ENCODE assay signal across 30 cellular contexts in genomic region chr11:9878936-9879335, GRCh38.
"Had no signal": no experiment of that assay in that cellular context is flagged by ENCODE, and none has a peak within 500 bp of the region (broad histone marks: within the 10 kb centered on the region; RNA-seq: fewer than 3 reads in every experiment).

No MANE protein-coding gene starts in this region.

- H3K4me3 ChIP-seq: heart right ventricle, left lung, mucosa of descending colon, right atrium auricular region, sigmoid colon, spleen, testis, tibial artery had no signal

- H3K4me1 ChIP-seq: heart right ventricle, left lung, parathyroid adenoma, right atrium auricular region, spleen, tibial artery had no signal

- H3K4me1 Mint-ChIP-seq: endodermal cell; neural crest cell; stimulated activated memory B cell treated with anti-CD40 and anti-IgM and Interleukin-4, amounts not matched to agents 10 μg/mL and 1 μg/mL and 100 μg/mL, for 72 hours had no signal

- H3K9me3 ChIP-seq: neutrophil, right atrium auricular region, sigmoid colon, testis, tibial artery had no signal

- H3K79me2 ChIP-seq: parathyroid adenoma had no signal

- DNase-seq: effector CD8-positive, alpha-beta T cell; endodermal cell; foreskin melanocyte; glutamatergic neuron; heart right ventricle; hippocampal formation; left cardiac atrium; left lung; mesenchymal stem cell; mucosa of descending colon; naive B cell; sigmoid colon; spleen; stimulated activated CD4-positive, alpha-beta T cell treated with anti-CD3 and anti-CD28 coated beads, Interleukin-4, amount 100 ng/mL, for 4 hours; stimulated activated naive CD8-positive, alpha-beta T cell treated with anti-CD3 and anti-CD28 coated beads, Interleukin-15, Interleukin-2, amounts not matched to agents 100 U/mL and 50 U/mL, for 24 hours; substantia nigra; testis; tibial artery had no signal

- H3K36me3 Mint-ChIP-seq: natural killer cell treated with Interleukin-12 subunit alpha and Interleukin-12 subunit beta and Interleukin-15 and Interleukin-18, amount 100 ng/mL, for 72 hours had no signal

- H3K4me3 Mint-ChIP-seq: dendritic cell treated with granulocyte-macrophage colony-stimulating factor and Interleukin-4, amounts not matched to agents 40 ng/mL and 50 ng/mL, for 4 days; endodermal cell; mesothelial cell of epicardium; naive B cell; natural killer cell treated with Interleukin-12 subunit alpha and Interleukin-12 subunit beta and Interleukin-15 and Interleukin-18, amount 100 ng/mL, for 72 hours; neural crest cell; stimulated activated memory B cell treated with anti-CD40 and anti-IgM and Interleukin-4, amounts not matched to agents 10 μg/mL and 1 μg/mL and 100 μg/mL, for 72 hours; type B pancreatic cell had no signal

- H3K27me3 ChIP-seq: heart right ventricle, left lung, neutrophil, right atrium auricular region, sigmoid colon, spleen, testis, tibial artery had no signal

- H3K27ac ChIP-seq: epithelial cell of prostate, heart right ventricle, left lung, neutrophil, parathyroid adenoma, right atrium auricular region, sigmoid colon, spleen, testis, tibial artery had no signal

- ATAC-seq: esophagus mucosa; heart right ventricle; left cardiac atrium; left lung; mucosa of descending colon; natural killer cell treated with Interleukin-12 subunit alpha and Interleukin-12 subunit beta and Interleukin-15 and Interleukin-18, amount 100 ng/mL, for 72 hours; stimulated activated memory B cell treated with anti-CD40 and anti-IgM and Interleukin-4, amounts not matched to agents 10 μg/mL and 1 μg/mL and 100 μg/mL, for 72 hours; stimulated activated naive CD8-positive, alpha-beta T cell treated with anti-CD3 and anti-CD28 coated beads, Interleukin-15, Interleukin-2, amounts not matched to agents 100 U/mL and 50 U/mL, for 24 hours had no signal

- H3K9ac ChIP-seq: parathyroid adenoma had no signal

- H2AFZ ChIP-seq: parathyroid adenoma had no signal

- H3K36me3 ChIP-seq: left lung, neutrophil, right atrium auricular region, sigmoid colon, spleen, tibial artery had no signal

- H3K27ac Mint-ChIP-seq: dendritic cell treated with granulocyte-macrophage colony-stimulating factor and Interleukin-4, amounts not matched to agents 40 ng/mL and 50 ng/mL, for 4 days; endodermal cell; mesothelial cell of epicardium; naive B cell; natural killer cell treated with Interleukin-12 subunit alpha and Interleukin-12 subunit beta and Interleukin-15 and Interleukin-18, amount 100 ng/mL, for 72 hours; progenitor cell of endocrine pancreas; stimulated activated memory B cell treated with anti-CD40 and anti-IgM and Interleukin-4, amounts not matched to agents 10 μg/mL and 1 μg/mL and 100 μg/mL, for 72 hours; type B pancreatic cell had no signal

- H3K9me3 Mint-ChIP-seq: dendritic cell treated with granulocyte-macrophage colony-stimulating factor and Interleukin-4, amounts not matched to agents 40 ng/mL and 50 ng/mL, for 4 days; endodermal cell; natural killer cell treated with Interleukin-12 subunit alpha and Interleukin-12 subunit beta and Interleukin-15 and Interleukin-18, amount 100 ng/mL, for 72 hours; stimulated activated memory B cell treated with anti-CD40 and anti-IgM and Interleukin-4, amounts not matched to agents 10 μg/mL and 1 μg/mL and 100 μg/mL, for 72 hours had no signal

- H3K27me3 Mint-ChIP-seq: dendritic cell treated with granulocyte-macrophage colony-stimulating factor and Interleukin-4, amounts not matched to agents 40 ng/mL and 50 ng/mL, for 4 days; naive B cell; natural killer cell treated with Interleukin-12 subunit alpha and Interleukin-12 subunit beta and Interleukin-15 and Interleukin-18, amount 100 ng/mL, for 72 hours; progenitor cell of endocrine pancreas; stimulated activated memory B cell treated with anti-CD40 and anti-IgM and Interleukin-4, amounts not matched to agents 10 μg/mL and 1 μg/mL and 100 μg/mL, for 72 hours; type B pancreatic cell had no signal
